ENCODE assay signal across 8 cellular contexts in the genomic region with DNA sequence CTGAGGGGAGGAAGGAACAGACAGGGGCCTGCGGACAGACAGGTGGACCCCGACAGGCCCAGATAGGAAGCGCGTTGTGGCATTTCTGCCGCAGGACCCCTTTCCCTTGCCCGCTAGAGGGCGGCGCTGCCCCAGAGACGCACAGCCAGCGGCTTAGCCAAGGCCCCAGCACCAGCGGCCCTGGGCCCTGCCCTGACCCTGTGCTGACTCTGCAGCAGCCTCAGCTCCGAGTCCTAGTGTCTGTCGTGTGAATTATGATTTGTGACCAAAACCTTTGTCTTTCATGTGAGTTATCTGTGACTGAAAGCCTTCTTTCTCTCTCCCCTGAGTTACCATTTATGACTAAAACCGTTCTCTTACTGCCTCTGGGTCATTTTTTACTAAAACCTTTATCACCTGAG. TPM values are rescaled to one million over a fixed set of nuclear protein-coding genes. Genes with fewer than 3 reads are reported as not detected.
DNase-seq lines count a peak whose midpoint lies in the region; ATAC-seq, FAIRE-seq and TF ChIP-seq lines count a peak whose summit lies in the region.

No MANE protein-coding gene starts in this region.

- no peaks in the 10 kb centered on the region for H4K20me1 ChIP-seq in H9 (ENCODE audit: control insufficient read depth, insufficient read depth, insufficient read length)

- H3K36me3 ChIP-seq in adipocyte (ENCODE audit: control insufficient read depth, insufficient read depth, low read length, severe bottlenecking) (no peaks in the 10 kb centered on the region), small intestine (ENCODE audit: control insufficient read depth in 2 of 2, insufficient read depth in 2 of 2, low read length in 2 of 2) (no peaks in the 10 kb centered on the region)

- no CpG with 5 or more reads among the region's 14 CpGs for WGBS in H9 (ENCODE audit: extremely low coverage, insufficient read length, low lambda C conversion rate)
- 11% methylated on average over 14 of the region's 14 CpGs for WGBS in right cardiac atrium
- 11 to 13% (median 11%) methylated on average over 12 to 14 of the region's 14 CpGs for whole genome bisulfite sequencing in small intestine, 3 donors

- no peaks in the 10 kb centered on the region for H3K79me1 ChIP-seq in H9 (ENCODE audit: insufficient read depth, low read depth, low read length, poor library complexity, severe bottlenecking)

- H3K27ac Mint-ChIP-seq in H9 (no peak overlapping the region), T-cell (no peak overlapping the region)

- no peak overlapping the region for H3K9ac ChIP-seq in H9 (ENCODE audit: extremely low read depth, insufficient read length, low read length)
- no peak overlapping the region for H3K9ac ChIP-seq in adipocyte (ENCODE audit: low read length)

- peaks cover 0 to 9% (median 6%) of the 10 kb centered on the region in 3 experiments; a peak in 5 of 7 replicates for H3K36me3 Mint-ChIP-seq in H9 (ENCODE audit: insufficient read depth in 1 of 3, low read depth in 3 of 3)
- H3K36me3 Mint-ChIP-seq in T-cell: no peaks in the 10 kb centered on the region

- H3K79me2 ChIP-seq in H9 (ENCODE audit: insufficient read depth, low read length): no peaks in the 10 kb centered on the region

- DNase-seq in DMS79 treated with DMSO at 0.1 percent for 48 hours (lab: John Stamatoyannopoulos, UW): peak; percentile 37
- peak; percentile 87 for DNase-seq in H9
- DNase-seq in NCI-H1105 treated with DMSO at 0.1 percent for 48 hours (lab: John Stamatoyannopoulos, UW): peak; percentile 58
- peak; percentile 35 to 77 (median 58) for DNase-seq in T-cell
- DNase-seq in adipocyte (ENCODE audit: low read depth): peak; percentile 83
- DNase-seq in right cardiac atrium: peak; percentile 89 to 95 (median 94)
- DNase-seq in small intestine: peak; percentile 73

- H3K27me3 ChIP-seq in H9 (ENCODE audit: insufficient read depth, low read length): peaks cover 3% of the 10 kb centered on the region; the same call in 1 of the 2 replicates
- H3K27me3 ChIP-seq in adipocyte (replicated peaks; ENCODE audit: control insufficient read depth, insufficient read depth, low read length): peaks cover 30% of the 10 kb centered on the region
- no peaks in the 10 kb centered on the region for H3K27me3 ChIP-seq in right cardiac atrium (ENCODE audit: control insufficient read depth, insufficient read depth)
- H3K27me3 ChIP-seq in small intestine (ENCODE audit: control insufficient read depth in 2 of 2, insufficient read depth in 2 of 2, low read length in 2 of 2): peaks cover 0 to 3% of the 10 kb centered on the region in 2 donors

- H3K27ac ChIP-seq in H9 (ENCODE audit: insufficient read length, low read depth, low read length): no peak overlapping the region
- no peak overlapping the region for H3K27ac ChIP-seq in right cardiac atrium (ENCODE audit: low read length)
- no peak overlapping the region for H3K27ac ChIP-seq in small intestine (ENCODE audit: low read depth in 1 of 2, low read length in 1 of 2)

- no peak overlapping the region for H2BK12ac ChIP-seq in H9 (ENCODE audit: insufficient read length, low read depth, low read length)

- H2AK5ac ChIP-seq in H9 (ENCODE audit: insufficient read length, low read length): no peak overlapping the region

- H3T11ph ChIP-seq in H9 (ENCODE audit: low read length): no peak overlapping the region

- ATAC-seq in T-cell (replicated peaks in 1 of 4) (peak; percentile 74 to 88 (median 81)), right cardiac atrium (peak; percentile 89 to 90), GM21381 (IDR thresholded peaks at IDR 0.05; ENCODE audit: unreplicated experiment) (no peak)

- no peak overlapping the region for H3K23ac ChIP-seq in H9 (ENCODE audit: insufficient read length, low read depth, low read length)

- no peak overlapping the region for H3K4me2 ChIP-seq in H9 (ENCODE audit: insufficient read depth, insufficient read length, low read length)

- no peak overlapping the region for H3K4me3 ChIP-seq in adipocyte (ENCODE audit: low read length)
- no peak overlapping the region for H3K4me3 ChIP-seq in right cardiac atrium (ENCODE audit: low read length)
- H3K4me3 ChIP-seq in small intestine (ENCODE audit: low read depth in 1 of 2, low read length in 2 of 2): no peak overlapping the region

- no peak overlapping the region for H2AFZ ChIP-seq in H9 (ENCODE audit: low read length)

- H3K9me3 Mint-ChIP-seq in H9 (no peaks in the 10 kb centered on the region), T-cell (no peaks in the 10 kb centered on the region)

- H3K56ac ChIP-seq in H9 (ENCODE audit: insufficient read length, low read depth, low read length): no peak overlapping the region

- no peak overlapping the region for H4K8ac ChIP-seq in H9 (replicated peaks; ENCODE audit: insufficient read length, low read depth, low read length)

- CTCF ChIA-PET in T-cell (lab: Charles Lee): interaction anchor here (0.8 to 1.5 kb wide), 5 partner anchors 86 to 734 kb away, joined by 3 to 4 read pairs (median 3); no protein-coding TSS in a partner anchor

- intact Hi-C loops in right cardiac atrium (cut with DNase I): loop anchor here (5.0 to 10.0 kb wide), 4 partner anchors 221 to 251 kb away; no protein-coding TSS in a partner anchor

- no peak overlapping the region for H2BK20ac ChIP-seq in H9 (ENCODE audit: low read depth, low read length, poor library complexity, severe bottlenecking)

- H3K18ac ChIP-seq in H9 (ENCODE audit: insufficient read length, low read depth, low read length): no peak overlapping the region

- H4K5ac ChIP-seq in H9 (ENCODE audit: insufficient read length, low read depth, low read length): no peak overlapping the region

- peak; percentile 97 for TF ChIP-seq CTCF in H9 (conservative IDR thresholded peaks at IDR 0.05)

- no peak overlapping the region for H2BK5ac ChIP-seq in H9 (ENCODE audit: insufficient read length, low read length)

- no peak overlapping the region for H2BK120ac ChIP-seq in H9 (ENCODE audit: low read depth, low read length, poor library complexity, severe bottlenecking)

- no peak overlapping the region for H3K14ac ChIP-seq in H9 (ENCODE audit: insufficient read depth, low read length)

- no peak for FAIRE-seq in small intestine (lab: Jason Lieb, UNC)

- H3K4me1 ChIP-seq in H9 (ENCODE audit: insufficient read depth, low read length): no peaks in the 10 kb centered on the region
- H3K4me1 ChIP-seq in adipocyte (ENCODE audit: control insufficient read depth, insufficient read depth, low read length): no peaks in the 10 kb centered on the region
- no peaks in the 10 kb centered on the region for H3K4me1 ChIP-seq in right cardiac atrium (ENCODE audit: control insufficient read depth, insufficient read depth, low read length)
- no peaks in the 10 kb centered on the region for H3K4me1 ChIP-seq in small intestine (ENCODE audit: control insufficient read depth in 2 of 2, insufficient read depth in 1 of 2, low read depth in 1 of 2, low read length in 1 of 2)

- H3K4me1 Mint-ChIP-seq in H9 (peaks cover 7 to 9% of the 10 kb centered on the region in 2 experiments), T-cell (peaks cover 0 to 10% (median 6%) of the 10 kb centered on the region in 3 donors)

- H3K27me3 Mint-ChIP-seq in H9 (ENCODE audit: low read depth) (peaks cover 43% of the 10 kb centered on the region), T-cell (peaks cover 31 to 33% of the 10 kb centered on the region in 2 donors)

- H4K91ac ChIP-seq in H9 (ENCODE audit: insufficient read length, low read depth, low read length): no peak overlapping the region

- no peaks in the 10 kb centered on the region for H3K23me2 ChIP-seq in H9 (ENCODE audit: insufficient read length, low read depth, low read length, poor library complexity, severe bottlenecking)

- H3K4ac ChIP-seq in H9 (ENCODE audit: low read depth, low read length): no peak overlapping the region

- H3K4me3 Mint-ChIP-seq in H9: no peak overlapping the region
- H3K4me3 Mint-ChIP-seq in T-cell: no peak overlapping the region

- POLR2A ChIA-PET in T-cell (lab: Charles Lee): no interaction called here

- no peak overlapping the region for H2BK15ac ChIP-seq in H9 (ENCODE audit: low read depth, low read length)

- H3K9me3 ChIP-seq in H9 (ENCODE audit: control insufficient read depth, low read depth, low read length) (no peaks in the 10 kb centered on the region), adipocyte (ENCODE audit: control insufficient read depth, low read length) (no peaks in the 10 kb centered on the region), right cardiac atrium (ENCODE audit: control insufficient read depth, low read length) (peaks cover 4% of the 10 kb centered on the region), small intestine (ENCODE audit: control insufficient read depth, low read depth) (no peaks in the 10 kb centered on the region)

RNA-seq across cellular contexts. Expression of a gene that starts 30.8 kb away (rescaled TPM):
- total RNA-seq in H9 (2021): 40.6 and 42.6 TPM in 2 replicates
- total RNA-seq in T-cell: 1 to 10 TPM in 2 of 5 donors, under 1 TPM in 3; 0.66 to 1.3 (median 0.95) TPM
- total RNA-seq in right cardiac atrium: under 1 TPM; 0.25 to 0.94 (median 0.58) TPM
- polyA plus RNA-seq in right cardiac atrium: 0.27 TPM
- 10 to 100 TPM in 1 of 3 donors, 1 to 10 TPM in 2; 1.6 to 12.1 (median 7.4) TPM for polyA plus RNA-seq in small intestine

RNA-seq across cellular contexts. Expression of a gene that starts 30.9 kb away (rescaled TPM):
- 67.4 and 70.5 TPM in 2 replicates for total RNA-seq in H9 (2021)
- 100 to 1,000 TPM in 1 of 5 donors, 10 to 100 TPM in 4; 78.3 to 127 (median 83.0) TPM for total RNA-seq in T-cell
- total RNA-seq in right cardiac atrium: 10 to 100 TPM; 25.1 to 41.3 (median 34.0) TPM
- 17.1 TPM for polyA plus RNA-seq in right cardiac atrium
- polyA plus RNA-seq in small intestine: 10 to 100 TPM; 21.2 to 53.2 (median 28.6) TPM

Comparison
In these comparisons a context has a peak if more than half of its experiments do, and no peak if none do; other contexts are left out.
1. DNase-seq: peak in every context shown above with its lines; median percentile 94 in right cardiac atrium; 87 in H9; 83 in adipocyte; 73 in small intestine; 58 in T-cell; 58 in NCI-H1105 treated with DMSO at 0.1 percent for 48 hours; 37 in DMS79 treated with DMSO at 0.1 percent for 48 hours.
2. RNA of a gene that starts 30.8 kb away (total RNA-seq): 40.6 to 42.6 TPM in H9; 0.66 to 1.3 TPM in T-cell and 0.25 to 0.94 TPM in right cardiac atrium; every median in the first group is over 10 times any median in the second.